ENCODE assay signal across 1 cellular context in the genomic region with DNA sequence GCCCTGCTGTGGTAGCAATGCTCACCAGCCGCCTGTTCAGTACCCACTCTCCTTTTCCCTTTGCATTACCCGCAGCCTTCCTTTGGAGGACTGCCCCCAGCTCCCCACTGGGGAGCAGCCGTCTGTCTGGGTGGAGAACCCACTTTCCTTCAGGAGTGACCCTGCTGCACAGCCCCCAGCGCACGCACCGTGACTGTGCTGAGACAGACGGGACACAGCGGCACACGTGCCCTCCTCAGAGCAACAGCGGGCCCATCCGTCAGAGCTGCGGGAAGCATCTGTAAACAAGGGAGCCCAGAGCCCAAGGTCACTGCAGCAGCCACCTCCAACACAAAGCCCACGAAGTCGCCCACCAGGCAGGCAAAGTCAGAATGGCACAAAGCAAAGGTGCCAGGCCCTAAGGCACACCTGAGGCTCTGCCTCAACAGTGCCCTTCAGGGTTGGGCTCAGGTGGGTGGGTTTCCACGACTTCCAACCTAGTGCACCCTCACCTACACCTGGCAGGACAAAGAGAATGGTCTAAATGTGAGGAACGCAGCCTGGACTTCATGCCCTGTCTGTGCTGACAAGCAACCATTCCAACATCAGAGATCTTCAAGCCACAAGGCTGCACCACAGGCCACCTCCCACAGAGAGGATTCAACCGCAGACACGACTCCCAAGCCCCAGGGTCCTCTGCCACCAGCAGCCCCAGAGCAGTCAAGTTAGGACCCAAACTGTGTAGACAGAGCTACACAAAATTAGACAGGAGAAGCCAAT.
TF ChIP-seq lines count a peak whose summit lies in the region.

No MANE protein-coding gene starts in this region.

TF ChIP-seq in HepG2, 621 proteins besides CTCF, POLR2A, EP300 and RAD21 (continued from another document and continues in another):
- TF ChIP-seq ZNF280B (CRISPR knock-in tag; IDR thresholded peaks at IDR 0.05; ENCODE audit: borderline replicate concordance) = peak; percentile 81
- no peak for TF ChIP-seq KLF11 (CRISPR knock-in tag; IDR thresholded peaks at IDR 0.05)
- TF ChIP-seq, protein P1, sequence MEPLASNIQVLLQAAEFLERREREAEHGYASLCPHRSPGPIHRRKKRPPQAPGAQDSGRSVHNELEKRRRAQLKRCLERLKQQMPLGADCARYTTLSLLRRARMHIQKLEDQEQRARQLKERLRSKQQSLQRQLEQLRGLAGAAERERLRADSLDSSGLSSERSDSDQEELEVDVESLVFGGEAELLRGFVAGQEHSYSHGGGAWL (CRISPR knock-in tag; IDR thresholded peaks at IDR 0.05) = peak; percentile 70
- peak; percentile 78 for TF ChIP-seq KDM2A (CRISPR knock-in tag; IDR thresholded peaks at IDR 0.05; ENCODE audit: borderline replicate concordance, low read depth)
- no peak for TF ChIP-seq GTF2F1 (IDR thresholded peaks at IDR 0.05; ENCODE audit: low read length)
- TF ChIP-seq ZNF558 (CRISPR knock-in tag; IDR thresholded peaks at IDR 0.05; ENCODE audit: borderline replicate concordance) = peak; percentile 70; the same call in 1 of the 2 replicates
- TF ChIP-seq FOXM1 (CRISPR knock-in tag; IDR thresholded peaks at IDR 0.05) = no peak
- no peak for TF ChIP-seq SNAPC5 (CRISPR knock-in tag; IDR thresholded peaks at IDR 0.05; ENCODE audit: borderline replicate concordance)
- no peak; the same call in 1 of the 2 replicates for TF ChIP-seq TP53 (CRISPR knock-in tag; conservative IDR thresholded peaks at IDR 0.05)
- TF ChIP-seq ATAD3A (CRISPR knock-in tag; IDR thresholded peaks at IDR 0.05) = no peak
- peak; percentile 51 for TF ChIP-seq ZFP90 (CRISPR knock-in tag; IDR thresholded peaks at IDR 0.05; ENCODE audit: borderline replicate concordance)
- TF ChIP-seq PHF8 (CRISPR knock-in tag; IDR thresholded peaks at IDR 0.05) = no peak
- TF ChIP-seq FIP1L1 (IDR thresholded peaks at IDR 0.05; ENCODE audit: borderline replicate concordance, insufficient read depth, low read depth, low read length) = no peak
- TF ChIP-seq, protein P2, sequence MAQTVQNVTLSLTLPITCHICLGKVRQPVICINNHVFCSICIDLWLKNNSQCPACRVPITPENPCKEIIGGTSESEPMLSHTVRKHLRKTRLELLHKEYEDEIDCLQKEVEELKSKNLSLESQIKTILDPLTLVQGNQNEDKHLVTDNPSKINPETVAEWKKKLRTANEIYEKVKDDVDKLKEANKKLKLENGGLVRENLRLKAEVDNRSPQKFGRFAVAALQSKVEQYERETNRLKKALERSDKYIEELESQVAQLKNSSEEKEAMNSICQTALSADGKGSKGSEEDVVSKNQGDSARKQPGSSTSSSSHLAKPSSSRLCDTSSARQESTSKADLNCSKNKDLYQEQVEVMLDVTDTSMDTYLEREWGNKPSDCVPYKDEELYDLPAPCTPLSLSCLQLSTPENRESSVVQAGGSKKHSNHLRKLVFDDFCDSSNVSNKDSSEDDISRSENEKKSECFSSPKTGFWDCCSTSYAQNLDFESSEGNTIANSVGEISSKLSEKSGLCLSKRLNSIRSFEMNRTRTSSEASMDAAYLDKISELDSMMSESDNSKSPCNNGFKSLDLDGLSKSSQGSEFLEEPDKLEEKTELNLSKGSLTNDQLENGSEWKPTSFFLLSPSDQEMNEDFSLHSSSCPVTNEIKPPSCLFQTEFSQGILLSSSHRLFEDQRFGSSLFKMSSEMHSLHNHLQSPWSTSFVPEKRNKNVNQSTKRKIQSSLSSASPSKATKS (CRISPR knock-in tag; IDR thresholded peaks at IDR 0.05) = no peak
- no peak for TF ChIP-seq MYNN (CRISPR knock-in tag; IDR thresholded peaks at IDR 0.05; ENCODE audit: low read depth)
- 0 out of 2 replicates have a peak, but pooled peaks have one; percentile 61 for TF ChIP-seq ZBTB43 (CRISPR knock-in tag; conservative IDR thresholded peaks at IDR 0.05)
- peak; percentile 55 for TF ChIP-seq HNRNPLL (IDR thresholded peaks at IDR 0.05; ENCODE audit: low read depth, low read length, poor library complexity, severe bottlenecking)
- no peak for TF ChIP-seq AKNA (CRISPR knock-in tag; IDR thresholded peaks at IDR 0.05; ENCODE audit: borderline replicate concordance)
- TF ChIP-seq POLR2AphosphoS5 (IDR thresholded peaks at IDR 0.05; ENCODE audit: low read depth, low read length) = peak; percentile 47; the same call in 1 of the 2 replicates
- TF ChIP-seq, protein P3, sequence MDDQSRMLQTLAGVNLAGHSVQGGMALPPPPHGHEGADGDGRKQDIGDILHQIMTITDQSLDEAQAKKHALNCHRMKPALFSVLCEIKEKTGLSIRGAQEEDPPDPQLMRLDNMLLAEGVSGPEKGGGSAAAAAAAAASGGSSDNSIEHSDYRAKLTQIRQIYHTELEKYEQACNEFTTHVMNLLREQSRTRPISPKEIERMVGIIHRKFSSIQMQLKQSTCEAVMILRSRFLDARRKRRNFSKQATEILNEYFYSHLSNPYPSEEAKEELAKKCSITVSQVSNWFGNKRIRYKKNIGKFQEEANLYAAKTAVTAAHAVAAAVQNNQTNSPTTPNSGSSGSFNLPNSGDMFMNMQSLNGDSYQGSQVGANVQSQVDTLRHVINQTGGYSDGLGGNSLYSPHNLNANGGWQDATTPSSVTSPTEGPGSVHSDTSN (CRISPR knock-in tag; IDR thresholded peaks at IDR 0.05; ENCODE audit: borderline replicate concordance) = no peak
- TF ChIP-seq NCOA2 (CRISPR knock-in tag; IDR thresholded peaks at IDR 0.05) = peak; percentile 51; the same call in 1 of the 2 replicates
- no peak for TF ChIP-seq REXO4 (CRISPR knock-in tag; IDR thresholded peaks at IDR 0.05; ENCODE audit: borderline replicate concordance)
- TF ChIP-seq, protein P4, sequence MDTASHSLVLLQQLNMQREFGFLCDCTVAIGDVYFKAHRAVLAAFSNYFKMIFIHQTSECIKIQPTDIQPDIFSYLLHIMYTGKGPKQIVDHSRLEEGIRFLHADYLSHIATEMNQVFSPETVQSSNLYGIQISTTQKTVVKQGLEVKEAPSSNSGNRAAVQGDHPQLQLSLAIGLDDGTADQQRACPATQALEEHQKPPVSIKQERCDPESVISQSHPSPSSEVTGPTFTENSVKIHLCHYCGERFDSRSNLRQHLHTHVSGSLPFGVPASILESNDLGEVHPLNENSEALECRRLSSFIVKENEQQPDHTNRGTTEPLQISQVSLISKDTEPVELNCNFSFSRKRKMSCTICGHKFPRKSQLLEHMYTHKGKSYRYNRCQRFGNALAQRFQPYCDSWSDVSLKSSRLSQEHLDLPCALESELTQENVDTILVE (CRISPR knock-in tag; IDR thresholded peaks at IDR 0.05) = no peak
- no peak for TF ChIP-seq NFIB (CRISPR knock-in tag; IDR thresholded peaks at IDR 0.05; ENCODE audit: borderline replicate concordance)
- no peak for TF ChIP-seq ZNF460 (CRISPR knock-in tag; IDR thresholded peaks at IDR 0.05; ENCODE audit: borderline replicate concordance)
- TF ChIP-seq ATF3 (CRISPR knock-in tag; IDR thresholded peaks at IDR 0.05) = no peak
- no peak for TF ChIP-seq SSRP1 (CRISPR knock-in tag; IDR thresholded peaks at IDR 0.05)
- no peak for TF ChIP-seq SMARCE1 (IDR thresholded peaks at IDR 0.05; ENCODE audit: borderline replicate concordance)
- TF ChIP-seq, protein P5, sequence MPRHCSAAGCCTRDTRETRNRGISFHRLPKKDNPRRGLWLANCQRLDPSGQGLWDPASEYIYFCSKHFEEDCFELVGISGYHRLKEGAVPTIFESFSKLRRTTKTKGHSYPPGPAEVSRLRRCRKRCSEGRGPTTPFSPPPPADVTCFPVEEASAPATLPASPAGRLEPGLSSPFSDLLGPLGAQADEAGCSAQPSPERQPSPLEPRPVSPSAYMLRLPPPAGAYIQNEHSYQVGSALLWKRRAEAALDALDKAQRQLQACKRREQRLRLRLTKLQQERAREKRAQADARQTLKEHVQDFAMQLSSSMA (CRISPR knock-in tag; IDR thresholded peaks at IDR 0.05) = peak; percentile 49; the same call in 1 of the 2 replicates
- TF ChIP-seq, protein P6, sequence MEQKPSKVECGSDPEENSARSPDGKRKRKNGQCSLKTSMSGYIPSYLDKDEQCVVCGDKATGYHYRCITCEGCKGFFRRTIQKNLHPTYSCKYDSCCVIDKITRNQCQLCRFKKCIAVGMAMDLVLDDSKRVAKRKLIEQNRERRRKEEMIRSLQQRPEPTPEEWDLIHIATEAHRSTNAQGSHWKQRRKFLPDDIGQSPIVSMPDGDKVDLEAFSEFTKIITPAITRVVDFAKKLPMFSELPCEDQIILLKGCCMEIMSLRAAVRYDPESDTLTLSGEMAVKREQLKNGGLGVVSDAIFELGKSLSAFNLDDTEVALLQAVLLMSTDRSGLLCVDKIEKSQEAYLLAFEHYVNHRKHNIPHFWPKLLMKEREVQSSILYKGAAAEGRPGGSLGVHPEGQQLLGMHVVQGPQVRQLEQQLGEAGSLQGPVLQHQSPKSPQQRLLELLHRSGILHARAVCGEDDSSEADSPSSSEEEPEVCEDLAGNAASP (CRISPR knock-in tag; IDR thresholded peaks at IDR 0.05; ENCODE audit: borderline replicate concordance) = peak; percentile 40; the same call in 1 of the 2 replicates
- TF ChIP-seq GLI4 (CRISPR knock-in tag; IDR thresholded peaks at IDR 0.05; ENCODE audit: borderline replicate concordance) = no peak
- TF ChIP-seq ZNF232 (CRISPR knock-in tag; IDR thresholded peaks at IDR 0.05; ENCODE audit: borderline replicate concordance) = peak; percentile 63; the same call in 1 of the 2 replicates
- peak; percentile 87; the same call in 1 of the 2 replicates for TF ChIP-seq ZNF543 (CRISPR knock-in tag; IDR thresholded peaks at IDR 0.05)
- TF ChIP-seq AGO2 (optimal IDR thresholded peaks at IDR 0.05; ENCODE audit: low read depth, low read length) = peak; percentile 89
- 0 out of 2 replicates have a peak, but pooled peaks have one; percentile 11 for TF ChIP-seq FOXC1 (CRISPR knock-in tag; IDR thresholded peaks at IDR 0.05; ENCODE audit: borderline replicate concordance)
- peak; percentile 53; the same call in 1 of the 2 replicates for TF ChIP-seq ZNF556 (CRISPR knock-in tag; IDR thresholded peaks at IDR 0.05; ENCODE audit: borderline replicate concordance)
- no peak for TF ChIP-seq TRAFD1 (CRISPR knock-in tag; IDR thresholded peaks at IDR 0.05; ENCODE audit: borderline replicate concordance)
- TF ChIP-seq ZBTB7B (CRISPR knock-in tag; IDR thresholded peaks at IDR 0.05) = peak; percentile 87
- TF ChIP-seq DNMT1 (CRISPR knock-in tag; IDR thresholded peaks at IDR 0.05) = peak; percentile 57
- no peak for TF ChIP-seq ZSCAN12 (CRISPR knock-in tag; IDR thresholded peaks at IDR 0.05)
